23 cellular contexts compared by ENCODE assay signal in genomic region chr16:2372684-2373083, GRCh38. TPM values are rescaled to one million over a fixed set of nuclear protein-coding genes. Genes with fewer than 3 reads are reported as not detected.
A peak's percentile ranks its signal among the peaks of the same experiment; 100 is the strongest.
DNase-seq lines count a peak whose midpoint lies in the region; ATAC-seq, FAIRE-seq and TF ChIP-seq lines count a peak whose summit lies in the region.
"Had no signal": no experiment of that assay in that cellular context is flagged by ENCODE, and none has a peak within 500 bp of the region (broad histone marks: within the 10 kb centered on the region; RNA-seq: fewer than 3 reads in every experiment).

No MANE protein-coding gene starts in this region.

- H3K27ac Mint-ChIP-seq in neural progenitor cell: no peak overlapping the region
- H3K27ac Mint-ChIP-seq: B cell; CD4-positive, CD25-positive, alpha-beta regulatory T cell; CD8-positive, alpha-beta T cell had no signal

- no peaks in the 10 kb centered on the region for H3K27me3 ChIP-seq in upper lobe of right lung
- H3K27me3 ChIP-seq in neural progenitor cell: peaks cover 7% of the 10 kb centered on the region
- H3K27me3 ChIP-seq: BLaER1 had no signal

- H3K4me3 Mint-ChIP-seq in neural progenitor cell: no peak overlapping the region
- H3K4me3 Mint-ChIP-seq: B cell; CD4-positive, CD25-positive, alpha-beta regulatory T cell; CD8-positive, alpha-beta T cell had no signal

- H3K4me2 ChIP-seq in neural progenitor cell: no peak overlapping the region
- H3K4me2 ChIP-seq: BLaER1 had no signal

- no peaks in the 10 kb centered on the region for H3K79me2 ChIP-seq in neural progenitor cell (ENCODE audit: low read depth)

- no peaks in the 10 kb centered on the region for H4K20me1 ChIP-seq in neural progenitor cell (ENCODE audit: low read depth)
- H4K20me1 ChIP-seq: BLaER1 had no signal

- peaks cover 4% of the 10 kb centered on the region for H3K27me3 Mint-ChIP-seq in neural progenitor cell (ENCODE audit: insufficient read depth, low read depth)

- peak; percentile 93 for ATAC-seq in left colon
- peak; percentile 44 for ATAC-seq in upper lobe of right lung
- ATAC-seq: CD8-positive, alpha-beta T cell had no signal

- H3K36me3 ChIP-seq in upper lobe of right lung: no peaks in the 10 kb centered on the region
- H3K36me3 ChIP-seq in neural progenitor cell: no peaks in the 10 kb centered on the region
- H3K36me3 ChIP-seq: BLaER1 had no signal

- H2AFZ ChIP-seq in neural progenitor cell (replicated peaks): no peak overlapping the region
- H2AFZ ChIP-seq: GM23248 had no signal

- no peaks in the 10 kb centered on the region for H3K4me1 Mint-ChIP-seq in neural progenitor cell
- H3K4me1 Mint-ChIP-seq: B cell; CD4-positive, CD25-positive, alpha-beta regulatory T cell had no signal

- TF ChIP-seq CTCF in upper lobe of right lung (IDR thresholded peaks at IDR 0.05) (no peak), neural progenitor cell (IDR thresholded peaks at IDR 0.05) (no peak)

- H3K4me3 ChIP-seq in upper lobe of right lung (no peak overlapping the region), neural progenitor cell (no peak overlapping the region)
- H3K4me3 ChIP-seq: BLaER1, GM23248 had no signal

- DNase-seq in glomerular visceral epithelial cell (ENCODE audit: extremely low spot score): peak; percentile 21
- DNase-seq in left colon: no peak
- DNase-seq in renal cortical epithelial cell (ENCODE audit: low read depth): peak; percentile 15
- DNase-seq in upper lobe of right lung: no peak
- DNase-seq in cerebellar nuclear complex (lab: John Stamatoyannopoulos, UW): no peak
- DNase-seq in dermis blood vessel endothelial cell: no peak
- DNase-seq in frontal cortex (ENCODE audit: low spot score in 2 of 2): no peak
- no peak for DNase-seq in neural progenitor cell (ENCODE audit: low spot score)
- DNase-seq: Caco-2; CD4-positive, CD25-positive, alpha-beta regulatory T cell; CD8-positive, alpha-beta T cell; DMS153; DND-41; GM23248; H7; HCEC 1CT had no signal

- FAIRE-seq in frontal cortex (lab: Jason Lieb, UNC): no peak
- FAIRE-seq: G401.6, GM12892, GM19239, H1 had no signal

- H3K36me3 Mint-ChIP-seq in neural progenitor cell: no peaks in the 10 kb centered on the region
- H3K36me3 Mint-ChIP-seq: CD4-positive, CD25-positive, alpha-beta regulatory T cell; CD8-positive, alpha-beta T cell had no signal

- no peaks in the 10 kb centered on the region for H3K9me3 ChIP-seq in upper lobe of right lung
- no peaks in the 10 kb centered on the region for H3K9me3 ChIP-seq in neural progenitor cell (ENCODE audit: low read depth)
- H3K9me3 ChIP-seq: BLaER1, Caco-2 had no signal

- H3K9ac ChIP-seq in neural progenitor cell: no peak overlapping the region
- H3K9ac ChIP-seq: BLaER1, GM23248 had no signal

- H3K4me1 ChIP-seq in upper lobe of right lung: peaks cover 5% of the 10 kb centered on the region
- H3K4me1 ChIP-seq in neural progenitor cell: no peaks in the 10 kb centered on the region
- H3K4me1 ChIP-seq: BLaER1, Caco-2 had no signal

- H3K27ac ChIP-seq in upper lobe of right lung: no peak overlapping the region
- no peak overlapping the region for H3K27ac ChIP-seq in neural progenitor cell
- H3K27ac ChIP-seq: BLaER1, C4-2B, GM23248 had no signal

- no peaks in the 10 kb centered on the region for H3K9me3 Mint-ChIP-seq in neural progenitor cell
- H3K9me3 Mint-ChIP-seq: CD8-positive, alpha-beta T cell had no signal

- intact Hi-C loops in left colon (cut with DNase I, micrococcal nuclease): no loop called here
- intact Hi-C loops in upper lobe of right lung (cut with DNase I): no loop called here

- H3F3A ChIP-seq in neural progenitor cell (ENCODE audit: low read depth): no peaks in the 10 kb centered on the region

RNA-seq across cellular contexts. Expression of gene ABCA3, which starts 32.2 kb away (rescaled TPM):
- total RNA-seq in left colon: 1 to 10 TPM; 3.8 to 3.9 TPM
- 13.2 and 16.5 TPM in 2 replicates for total RNA-seq in renal cortical epithelial cell
- total RNA-seq in upper lobe of right lung: 598 TPM
- 29.1 and 66.9 TPM in 2 replicates for total RNA-seq in dermis blood vessel endothelial cell
- 36.3 TPM for total RNA-seq in frontal cortex
- 9.7 and 10.8 TPM in 2 replicates for total RNA-seq in neural progenitor cell (ENCODE audit: low replicate concordance)

RNA-seq across cellular contexts. Expression of gene CCNF, which starts 56.6 kb away (rescaled TPM):
- total RNA-seq in left colon (1 to 10 TPM; 3.0 to 7.3 TPM), renal cortical epithelial cell (3.7 and 14.9 TPM in 2 replicates), upper lobe of right lung (3.6 TPM), dermis blood vessel endothelial cell (22.3 and 53.1 TPM in 2 replicates), frontal cortex (12.6 TPM), neural progenitor cell (ENCODE audit: low replicate concordance) (41.6 and 67.3 TPM in 2 replicates)

Comparison
In these comparisons a context has a peak if more than half of its experiments do, and no peak if none do; other contexts are left out.
1. DNase-seq: peak in glomerular visceral epithelial cell (single experiment) and renal cortical epithelial cell (single experiment); none in left colon (0 of 2), upper lobe of right lung (single experiment), cerebellar nuclear complex (0 of 2), dermis blood vessel endothelial cell (single experiment), frontal cortex (0 of 2) and neural progenitor cell (single experiment).